ENCODE assay signal across 28 cellular contexts in genomic region chr9:73031350-73031749, GRCh38.
"Had no signal": no experiment of that assay in that cellular context is flagged by ENCODE, and none has a peak within 500 bp of the region (broad histone marks: within the 10 kb centered on the region; RNA-seq: fewer than 3 reads in every experiment).

No MANE protein-coding gene starts in this region.

- H3K9ac ChIP-seq: neural progenitor cell, parathyroid adenoma had no signal

- H3K9me3 ChIP-seq: esophagus muscularis mucosa, gastroesophageal sphincter, heart left ventricle, testis, tibial artery had no signal

- H3K4me2 ChIP-seq: hepatocyte, neural progenitor cell, smooth muscle cell had no signal

- H3K27ac ChIP-seq: coronary artery, esophagus muscularis mucosa, foreskin keratinocyte, gastroesophageal sphincter, heart left ventricle, hepatocyte, neural progenitor cell, parathyroid adenoma, testis, tibial artery had no signal

- H3K4me1 ChIP-seq: foreskin keratinocyte, heart left ventricle, neural progenitor cell, parathyroid adenoma, testis had no signal

- FAIRE-seq: endothelial cell of umbilical vein had no signal

- H3K27me3 ChIP-seq: esophagus muscularis mucosa, gastroesophageal sphincter, heart left ventricle, hepatocyte, neural progenitor cell, testis, tibial artery had no signal

- H3K27ac Mint-ChIP-seq: naive thymus-derived CD4-positive, alpha-beta T cell; nephron; neural progenitor cell; progenitor cell of endocrine pancreas; stimulated activated effector memory CD8-positive, alpha-beta T cell treated with anti-CD3 and anti-CD28 coated beads, Interleukin-12 subunit alpha, Interleukin-12 subunit beta, amount 100 ng/mL, for 72 hours; type B pancreatic cell had no signal

- H2AFZ ChIP-seq: hepatocyte, neural progenitor cell, parathyroid adenoma had no signal

- H3K4me1 Mint-ChIP-seq: naive thymus-derived CD4-positive, alpha-beta T cell; nephron; neural progenitor cell; stimulated activated effector memory CD8-positive, alpha-beta T cell treated with anti-CD3 and anti-CD28 coated beads, Interleukin-12 subunit alpha, Interleukin-12 subunit beta, amount 100 ng/mL, for 72 hours had no signal

- H3K36me3 Mint-ChIP-seq: naive thymus-derived CD4-positive, alpha-beta T cell; neural progenitor cell; stimulated activated effector memory CD8-positive, alpha-beta T cell treated with anti-CD3 and anti-CD28 coated beads, Interleukin-12 subunit alpha, Interleukin-12 subunit beta, amount 100 ng/mL, for 72 hours; type B pancreatic cell had no signal

- H3K79me2 ChIP-seq: hepatocyte, parathyroid adenoma had no signal

- ATAC-seq: foreskin keratinocyte; gastroesophageal sphincter; heart left ventricle; left lobe of liver; naive thymus-derived CD4-positive, alpha-beta T cell; sciatic nerve; stimulated activated effector memory CD8-positive, alpha-beta T cell treated with anti-CD3 and anti-CD28 coated beads, Interleukin-12 subunit alpha, Interleukin-12 subunit beta, amount 100 ng/mL, for 72 hours; stimulated activated naive CD8-positive, alpha-beta T cell treated with anti-CD3 and anti-CD28 coated beads, Interleukin-15, Interleukin-2, amounts not matched to agents 100 U/mL and 50 U/mL, for 24 hours had no signal

- H3K27me3 Mint-ChIP-seq: type B pancreatic cell had no signal

- H3K4me3 ChIP-seq: coronary artery, esophagus muscularis mucosa, gastroesophageal sphincter, heart left ventricle, hepatocyte, neural progenitor cell, smooth muscle cell, testis, tibial artery had no signal

- DNase-seq: effector memory CD4-positive, alpha-beta T cell; foreskin keratinocyte; heart left ventricle; kidney; mesendoderm; midbrain; naive thymus-derived CD4-positive, alpha-beta T cell; stimulated activated CD4-positive, alpha-beta T cell treated with anti-CD3 and anti-CD28 coated beads, Interleukin-12 subunit alpha, Interleukin-12 subunit beta, amount 100 ng/mL, for 4 hours; stimulated activated CD4-positive, alpha-beta T cell treated with anti-CD3 and anti-CD28 coated beads, Interleukin-2, amount 100 ng/mL, for 24 hours; stimulated activated CD4-positive, alpha-beta T cell treated with anti-CD3 and anti-CD28 coated beads, Interleukin-4, amount 100 ng/mL, for 24 hours; stimulated activated naive CD8-positive, alpha-beta T cell treated with anti-CD3 and anti-CD28 coated beads, Interleukin-15, Interleukin-2, amounts not matched to agents 100 U/mL and 50 U/mL, for 24 hours; substantia nigra; testis; tibial artery had no signal

- H3K36me3 ChIP-seq: esophagus muscularis mucosa, gastroesophageal sphincter, heart left ventricle, neural progenitor cell, tibial artery had no signal

- H3K9me3 Mint-ChIP-seq: naive thymus-derived CD4-positive, alpha-beta T cell; nephron; neural progenitor cell; stimulated activated effector memory CD8-positive, alpha-beta T cell treated with anti-CD3 and anti-CD28 coated beads, Interleukin-12 subunit alpha, Interleukin-12 subunit beta, amount 100 ng/mL, for 72 hours; type B pancreatic cell had no signal

- H3K4me3 Mint-ChIP-seq: naive thymus-derived CD4-positive, alpha-beta T cell; nephron; neural progenitor cell; stimulated activated effector memory CD8-positive, alpha-beta T cell treated with anti-CD3 and anti-CD28 coated beads, Interleukin-12 subunit alpha, Interleukin-12 subunit beta, amount 100 ng/mL, for 72 hours; type B pancreatic cell had no signal
